In genomic region chr15:65790692-65791334, GRCh38 we compare ENCODE assay signal across 1 cellular context.
A peak's percentile ranks its signal among the peaks of the same experiment; 100 is the strongest.
TF ChIP-seq lines count a peak whose summit lies in the region.

No MANE protein-coding gene starts in this region.

TF ChIP-seq in IMR-90, 13 proteins besides CTCF, POLR2A, EP300 and RAD21 (continued from another document):
- TF ChIP-seq CEBPB (IDR thresholded peaks at IDR 0.05; ENCODE audit: low read depth, low read length) (peak; percentile 86), USF2 (IDR thresholded peaks at IDR 0.05; ENCODE audit: low read depth, low read length) (no peak), MXI1 (IDR thresholded peaks at IDR 0.05; ENCODE audit: borderline replicate concordance, low read depth, low read length) (peak; percentile 5; the same call in 1 of the 2 replicates), SMC3 (IDR thresholded peaks at IDR 0.05; ENCODE audit: low read depth, low read length) (no peak)
TF ChIP-seq in IMR-90: peak in this region for 2.
